ENCODE assay signal across 1 cellular context in genomic region chr19:8421484-8422461, GRCh38.
TF ChIP-seq lines count a peak whose summit lies in the region.

No MANE protein-coding gene starts in this region.

TF ChIP-seq in HepG2, 621 proteins besides CTCF, POLR2A, EP300 and RAD21 (continued from another document):
- peak; percentile 70; the same call in 1 of the 2 replicates for TF ChIP-seq ZSCAN29 (CRISPR knock-in tag; conservative IDR thresholded peaks at IDR 0.05)
- no peak for TF ChIP-seq ZNF879 (CRISPR knock-in tag; IDR thresholded peaks at IDR 0.05)
- no peak for TF ChIP-seq MAF1 (CRISPR knock-in tag; IDR thresholded peaks at IDR 0.05; ENCODE audit: borderline replicate concordance)
- TF ChIP-seq ZNF543 (CRISPR knock-in tag; IDR thresholded peaks at IDR 0.05): no peak
- peak; percentile 95; the same call in 1 of the 2 replicates for TF ChIP-seq KDM1A (CRISPR knock-in tag; IDR thresholded peaks at IDR 0.05)
- peak; percentile 54; the same call in 1 of the 2 replicates for TF ChIP-seq KLF12 (CRISPR knock-in tag; IDR thresholded peaks at IDR 0.05; ENCODE audit: borderline replicate concordance)
- 0 out of 2 replicates have a peak, but pooled peaks have one; percentile 25 for TF ChIP-seq ZNF280D (CRISPR knock-in tag; IDR thresholded peaks at IDR 0.05)
